8 cellular contexts compared by ENCODE assay signal in genomic region chr20:14334306-14334930, GRCh38. TPM values are rescaled to one million over a fixed set of nuclear protein-coding genes. Genes with fewer than 3 reads are reported as not detected.
A peak's percentile ranks its signal among the peaks of the same experiment; 100 is the strongest.
DNase-seq lines count a peak whose midpoint lies in the region; ATAC-seq and TF ChIP-seq lines count a peak whose summit lies in the region.

No MANE protein-coding gene starts in this region.

- H3K4me1 ChIP-seq in RWPE2 (ENCODE audit: insufficient read depth, poor library complexity, severe bottlenecking) (peaks cover 14% of the 10 kb centered on the region), sigmoid colon (peaks cover 0 to 22% (median 10%) of the 10 kb centered on the region in 4 donors)

- POLR2A ChIA-PET in AG04449 (lab: Yijun Ruan, JAX) = no interaction called here

- no peaks in the 10 kb centered on the region for H3K27me3 ChIP-seq in RWPE2 (ENCODE audit: insufficient read depth, poor library complexity, severe bottlenecking)
- H3K27me3 ChIP-seq in sigmoid colon = no peaks in the 10 kb centered on the region

- CTCF ChIA-PET in AG04449 (lab: Yijun Ruan, JAX) = interaction anchor here (1.7 kb wide), 1 partner anchor 12 kb away, joined by 3 read pairs; no protein-coding TSS in a partner anchor

- no peaks in the 10 kb centered on the region for H3K9me3 ChIP-seq in RWPE2 (ENCODE audit: severe bottlenecking)
- H3K9me3 ChIP-seq in sigmoid colon = no peaks in the 10 kb centered on the region

- peak; percentile 24; the same call in 2 of the 3 replicates for ATAC-seq in RWPE2 (ENCODE audit: low read depth)
- ATAC-seq in HG03469 (IDR thresholded peaks at IDR 0.05; ENCODE audit: unreplicated experiment) = no peak
- no peak for ATAC-seq in GM21526 (IDR thresholded peaks at IDR 0.05; ENCODE audit: low FRiP score, unreplicated experiment)
- ATAC-seq in GM21447 (IDR thresholded peaks at IDR 0.05; ENCODE audit: unreplicated experiment) = no peak

- H3K27ac ChIP-seq in RWPE2 (ENCODE audit: poor library complexity, severe bottlenecking) (peak overlapping the region; percentile 12), sigmoid colon (peak overlapping the region in 3 of 4 donors; percentile 47 to 84 (median 82))

- DNase-seq in AG04449 (ENCODE audit: low read depth, low spot score) = no peak
- DNase-seq in HS-27A (ENCODE audit: low read depth) = peak; percentile 34
- DNase-seq in RWPE2 (ENCODE audit: low spot score) = no peak
- DNase-seq in globus pallidus (ENCODE audit: low spot score) = peak; percentile 82
- peak; percentile 67 for DNase-seq in sigmoid colon

- intact Hi-C loops in sigmoid colon (cut with DNase I) = loop anchor here (10.0 kb wide), 1 partner anchor 1320 kb away; no protein-coding TSS in a partner anchor

- no peak for TF ChIP-seq POLR2A in sigmoid colon (IDR thresholded peaks at IDR 0.05)

- TF ChIP-seq CTCF in AG04449 (IDR thresholded peaks at IDR 0.05; ENCODE audit: insufficient read depth, low read length, missing control alignments) (peak; percentile 22), RWPE2 (IDR thresholded peaks at IDR 0.05; ENCODE audit: poor library complexity, severe bottlenecking) (peak; percentile 88), sigmoid colon (IDR thresholded peaks at IDR 0.05) (peak in 3 of 4 experiments; percentile 20 to 52 (median 37))

- 36 to 50% methylated on average over 3 of the region's 3 CpGs for WGBS in sigmoid colon, 2 donors

- no peaks in the 10 kb centered on the region for H3K36me3 ChIP-seq in RWPE2 (ENCODE audit: low read depth)
- H3K36me3 ChIP-seq in sigmoid colon = no peaks in the 10 kb centered on the region

- H3K4me3 ChIP-seq in AG04449 (ENCODE audit: low read depth, low read length) (no peak overlapping the region), RWPE2 (ENCODE audit: severe bottlenecking) (peak overlapping the region; percentile 43), sigmoid colon (peak overlapping the region; percentile 0 to 58 (median 52))

- TF ChIP-seq EP300 in sigmoid colon (IDR thresholded peaks at IDR 0.05) = no peak

RNA-seq across cellular contexts. Expression of gene FLRT3, which starts 3.0 kb away (rescaled TPM):
- 1 to 10 TPM; 1.7 to 9.6 (median 6.0) TPM for total RNA-seq in sigmoid colon
- polyA plus RNA-seq in sigmoid colon = under 1 TPM in 2 of 3 donors, not detected in 1; under 0.01 to 0.89 TPM

Comparison
In these comparisons a context has a peak if more than half of its experiments do, and no peak if none do; other contexts are left out.
1. DNase-seq: peak in HS-27A (single experiment), globus pallidus (single experiment) and sigmoid colon (single experiment); none in AG04449 (single experiment) and RWPE2 (single experiment).
2. CTCF ChIP-seq: peak in every context shown above with its lines; median percentile 88 in RWPE2; 37 in sigmoid colon; 22 in AG04449.